ENCODE assay signal across 24 cellular contexts in genomic region chr1:202725541-202725940, GRCh38. TPM values are rescaled to one million over a fixed set of nuclear protein-coding genes. Genes with fewer than 3 reads are reported as not detected.
"Had no signal": no experiment of that assay in that cellular context is flagged by ENCODE, and none has a peak within 500 bp of the region (broad histone marks: within the 10 kb centered on the region; RNA-seq: fewer than 3 reads in every experiment).

No MANE protein-coding gene starts in this region.

- H3K9me3 ChIP-seq: neutrophil, psoas muscle, thoracic aorta, transverse colon had no signal

- H3K27me3 Mint-ChIP-seq: naive B cell; stimulated activated naive B cell treated with anti-CD40 and anti-IgM and Interleukin-4, amounts not matched to agents 10 μg/mL and 1 μg/mL and 100 μg/mL, for 72 hours; stimulated activated naive CD8-positive, alpha-beta T cell treated with anti-CD3 and anti-CD28 coated beads, Interleukin-15, amount 100 ng/mL, for 72 hours had no signal

- DNase-seq: effector CD4-positive, alpha-beta T cell; immature natural killer cell; left cardiac atrium; left ventricle myocardium superior; mesendoderm; naive B cell; nephron progenitor cell; psoas muscle; stimulated activated CD4-positive, alpha-beta T cell treated with anti-CD3 and anti-CD28 coated beads, Interleukin-2, amount 100 ng/mL, for 24 hours; stimulated activated CD4-positive, alpha-beta T cell treated with anti-CD3 and anti-CD28 coated beads, Interleukin-4, amount 100 ng/mL, for 4 hours; stimulated activated naive B cell treated with anti-CD40 and anti-IgM and Interleukin-4, amounts not matched to agents 10 μg/mL and 1 μg/mL and 100 μg/mL, for 72 hours; stimulated activated naive CD8-positive, alpha-beta T cell treated with anti-CD3 and anti-CD28 coated beads, Interleukin-15, amount 100 ng/mL, for 72 hours; transverse colon had no signal

- H3K27ac ChIP-seq: coronary artery, neutrophil, psoas muscle, thoracic aorta, transverse colon had no signal

- ATAC-seq: esophagus mucosa; left cardiac atrium; left ventricle myocardium superior; psoas muscle; sciatic nerve; stimulated activated naive B cell treated with anti-CD40 and anti-IgM and Interleukin-4, amounts not matched to agents 10 μg/mL and 1 μg/mL and 100 μg/mL, for 72 hours; stimulated activated naive CD8-positive, alpha-beta T cell treated with anti-CD3 and anti-CD28 coated beads, Interleukin-15, amount 100 ng/mL, for 72 hours had no signal

- H3K4me3 Mint-ChIP-seq: immature natural killer cell; naive B cell; nephron progenitor cell; stimulated activated naive B cell treated with anti-CD40 and anti-IgM and Interleukin-4, amounts not matched to agents 10 μg/mL and 1 μg/mL and 100 μg/mL, for 72 hours; stimulated activated naive CD8-positive, alpha-beta T cell treated with anti-CD3 and anti-CD28 coated beads, Interleukin-15, amount 100 ng/mL, for 72 hours had no signal

- H3K4me3 ChIP-seq: coronary artery, lung, psoas muscle, thoracic aorta, transverse colon had no signal

- H3K4me1 ChIP-seq: psoas muscle, transverse colon had no signal

- H3K9me3 Mint-ChIP-seq: immature natural killer cell; naive B cell; nephron progenitor cell; stimulated activated naive B cell treated with anti-CD40 and anti-IgM and Interleukin-4, amounts not matched to agents 10 μg/mL and 1 μg/mL and 100 μg/mL, for 72 hours; stimulated activated naive CD8-positive, alpha-beta T cell treated with anti-CD3 and anti-CD28 coated beads, Interleukin-15, amount 100 ng/mL, for 72 hours had no signal

- H3K4me1 Mint-ChIP-seq: nephron progenitor cell; stimulated activated naive CD8-positive, alpha-beta T cell treated with anti-CD3 and anti-CD28 coated beads, Interleukin-15, amount 100 ng/mL, for 72 hours had no signal

- H3K27me3 ChIP-seq: neutrophil, transverse colon had no signal

- H3K27ac Mint-ChIP-seq: stimulated activated naive CD8-positive, alpha-beta T cell treated with anti-CD3 and anti-CD28 coated beads, Interleukin-15, amount 100 ng/mL, for 72 hours had no signal

RNA-seq across cellular contexts. Expression of gene SYT2, which starts 15.3 kb away (rescaled TPM):
- total RNA-seq: dermis microvascular lymphatic vessel endothelial cell, esophagus mucosa, fibroblast of lung, glomerular endothelial cell, left cardiac atrium, left ventricle myocardium superior, osteoblast, sciatic nerve, ureter had no signal
